ENCODE assay signal across 30 cellular contexts in the genomic region with DNA sequence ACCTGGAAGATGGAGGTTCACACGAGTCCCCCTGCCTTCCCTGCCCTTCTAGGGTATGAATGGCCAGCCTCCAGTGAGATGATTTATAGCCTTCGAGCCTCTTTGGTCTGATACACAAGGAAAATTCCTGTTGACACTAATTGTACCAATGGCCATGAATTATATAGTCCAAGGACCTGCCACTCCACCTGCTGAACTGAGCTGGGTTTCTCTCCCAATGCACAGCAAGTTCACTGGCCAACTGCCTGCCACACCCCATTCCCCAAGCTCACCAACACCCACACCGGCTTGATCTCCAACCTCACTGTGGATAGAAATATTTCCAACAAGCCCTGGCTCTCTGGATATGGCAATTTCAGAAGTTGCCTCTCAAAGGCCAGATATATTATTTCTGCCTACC. TPM values are rescaled to one million over a fixed set of nuclear protein-coding genes. Genes with fewer than 3 reads are reported as not detected.
A peak's percentile ranks its signal among the peaks of the same experiment; 100 is the strongest.
DNase-seq lines count a peak whose midpoint lies in the region; TF ChIP-seq lines count a peak whose summit lies in the region.
"Had no signal": no experiment of that assay in that cellular context is flagged by ENCODE, and none has a peak within 500 bp of the region (broad histone marks: within the 10 kb centered on the region; RNA-seq: fewer than 3 reads in every experiment).

No MANE protein-coding gene starts in this region.

- peaks cover 6% of the 10 kb centered on the region for H3K36me3 Mint-ChIP-seq in MCF 10A (ENCODE audit: insufficient read depth, unreplicated experiment)
- no peaks in the 10 kb centered on the region for H3K36me3 Mint-ChIP-seq in neural progenitor cell
- H3K36me3 Mint-ChIP-seq in activated T-cell treated with anti-CD3 and anti-CD28 coated beads, Interleukin-2, amount 50 U/mL, for 24 hours (ENCODE audit: low read depth): no peaks in the 10 kb centered on the region
- H3K36me3 Mint-ChIP-seq: activated CD8-positive, alpha-beta memory T cell treated with anti-CD3 and anti-CD28 coated beads, Interleukin-2, amount 10 ng/mL, durations not matched to agents 7 days and 5 days; activated naive CD4-positive, alpha-beta T cell treated with anti-CD3 and anti-CD28 coated beads, Interleukin-2, amount 50 U/mL, for 72 hours; memory B cell had no signal

- no peak overlapping the region for H3K4me2 ChIP-seq in neural progenitor cell

- TF ChIP-seq CTCF in MCF 10A (IDR thresholded peaks at IDR 0.05; ENCODE audit: unreplicated experiment): no peak
- TF ChIP-seq CTCF in breast epithelium (IDR thresholded peaks at IDR 0.05): no peak
- no peak for TF ChIP-seq CTCF in neural progenitor cell (IDR thresholded peaks at IDR 0.05)

- H3K27me3 ChIP-seq in breast epithelium (peaks cover 0 to under 1% of the 10 kb centered on the region in 2 donors), neural progenitor cell (no peaks in the 10 kb centered on the region)
- H3K27me3 ChIP-seq: ascending aorta, sigmoid colon had no signal

- H3K4me1 Mint-ChIP-seq in MCF 10A (ENCODE audit: insufficient read depth, unreplicated experiment): peaks cover 73% of the 10 kb centered on the region
- peaks cover 49% of the 10 kb centered on the region for H3K4me1 Mint-ChIP-seq in neural progenitor cell
- peaks cover 17% of the 10 kb centered on the region for H3K4me1 Mint-ChIP-seq in activated T-cell treated with anti-CD3 and anti-CD28 coated beads, Interleukin-2, amount 50 U/mL, for 24 hours (ENCODE audit: low read depth)
- H3K4me1 Mint-ChIP-seq: activated CD8-positive, alpha-beta memory T cell treated with anti-CD3 and anti-CD28 coated beads, Interleukin-2, amount 10 ng/mL, durations not matched to agents 7 days and 5 days; activated T-helper 17 cell treated with anti-CD3 and anti-CD28 coated beads, Interleukin-2, amount 50 U/mL, for 72 hours had no signal

- H3K36me3 ChIP-seq in breast epithelium: no peaks in the 10 kb centered on the region
- no peaks in the 10 kb centered on the region for H3K36me3 ChIP-seq in neural progenitor cell
- H3K36me3 ChIP-seq: ascending aorta, sigmoid colon had no signal

- DNase-seq in MCF 10A (ENCODE audit: unreplicated experiment) (peak; percentile 65), breast epithelium (ENCODE audit: low spot score in 2 of 2) (no peak), kidney glomerular epithelial cell (lab: John Stamatoyannopoulos, UW) (peak; percentile 32), neural progenitor cell (ENCODE audit: low spot score) (no peak), NCI-H2029 treated with DMSO at 0.1 percent for 48 hours (lab: John Stamatoyannopoulos, UW) (no peak), caudate nucleus (lab: John Stamatoyannopoulos, UW) (no peak), CD1c-positive myeloid dendritic cell (ENCODE audit: extremely low spot score) (no peak)
- DNase-seq in activated T-cell treated with anti-CD3 and anti-CD28 coated beads, Interleukin-2, amount 50 U/mL, for 24 hours: no peak
- DNase-seq: 8988T; activated CD4-positive, alpha-beta T cell treated with anti-CD3 and anti-CD28 coated beads, Interleukin-2, amount 10 ng/mL, durations not matched to agents 7 days and 5 days; activated CD8-positive, alpha-beta memory T cell treated with anti-CD3 and anti-CD28 coated beads, Interleukin-2, amount 10 ng/mL, durations not matched to agents 7 days and 5 days; DMS79; effector CD4-positive, alpha-beta T cell; GM23248; hypothalamus; Karpas-422; NCI-H1092 treated with DMSO at 0.1 percent for 48 hours; NCI-H2107; NCI-H510A; posterior cingulate gyrus; RPMI8226; sigmoid colon; substantia nigra had no signal

- intact Hi-C loops in MCF 10A (cut with micrococcal nuclease) (loop anchor here (5.0 kb wide), 1 partner anchor 80 kb away; no protein-coding TSS in a partner anchor), breast epithelium (cut with DNase I; ENCODE audit: low total_unique reads) (no loop called here)

- H3K9me3 Mint-ChIP-seq in MCF 10A (ENCODE audit: unreplicated experiment) (no peaks in the 10 kb centered on the region), neural progenitor cell (no peaks in the 10 kb centered on the region)
- no peaks in the 10 kb centered on the region for H3K9me3 Mint-ChIP-seq in activated T-cell treated with anti-CD3 and anti-CD28 coated beads, Interleukin-2, amount 50 U/mL, for 24 hours
- H3K9me3 Mint-ChIP-seq: activated CD4-positive, alpha-beta T cell treated with anti-CD3 and anti-CD28 coated beads, Interleukin-2, amount 10 ng/mL, durations not matched to agents 7 days and 5 days; activated naive CD4-positive, alpha-beta T cell treated with anti-CD3 and anti-CD28 coated beads, Interleukin-2, amount 50 U/mL, for 72 hours; activated T-helper 17 cell treated with anti-CD3 and anti-CD28 coated beads, Interleukin-2, amount 50 U/mL, for 72 hours; memory B cell had no signal

- H4K20me1 ChIP-seq in neural progenitor cell (ENCODE audit: low read depth): no peaks in the 10 kb centered on the region

- H3K79me2 ChIP-seq in neural progenitor cell (ENCODE audit: low read depth): no peaks in the 10 kb centered on the region

- H3K4me1 ChIP-seq in breast epithelium (no peaks in the 10 kb centered on the region), neural progenitor cell (peaks cover 10% of the 10 kb centered on the region)

- no peak overlapping the region for H2AFZ ChIP-seq in neural progenitor cell (replicated peaks)
- H2AFZ ChIP-seq: GM23248 had no signal

- CTCF ChIA-PET in MCF 10A (lab: Yijun Ruan, JAX): interaction anchor here (0.7 to 3.8 kb wide), 11 partner anchors 8 to 620 kb away, joined by 3 to 21 read pairs (median 5); partner anchors contain the start of gene ADRA1B

- BruUV-seq in MCF 10A (replicated peaks; lab: Mats Ljungman, UMichigan): no TSS peak

- H3K4me3 ChIP-seq in breast epithelium (no peak overlapping the region), neural progenitor cell (no peak overlapping the region)
- H3K4me3 ChIP-seq: ascending aorta, GM23248, sigmoid colon, SK-N-MC had no signal

- no peak overlapping the region for H3K27ac Mint-ChIP-seq in MCF 10A (ENCODE audit: low read depth, unreplicated experiment)
- H3K27ac Mint-ChIP-seq in neural progenitor cell: peak overlapping the region; percentile 54
- H3K27ac Mint-ChIP-seq in activated T-cell treated with anti-CD3 and anti-CD28 coated beads, Interleukin-2, amount 50 U/mL, for 24 hours: no peak overlapping the region
- H3K27ac Mint-ChIP-seq: activated CD4-positive, alpha-beta T cell treated with anti-CD3 and anti-CD28 coated beads, Interleukin-2, amount 10 ng/mL, durations not matched to agents 7 days and 5 days; activated CD8-positive, alpha-beta memory T cell treated with anti-CD3 and anti-CD28 coated beads, Interleukin-2, amount 10 ng/mL, durations not matched to agents 7 days and 5 days; activated naive CD4-positive, alpha-beta T cell treated with anti-CD3 and anti-CD28 coated beads, Interleukin-2, amount 50 U/mL, for 72 hours; activated T-helper 17 cell treated with anti-CD3 and anti-CD28 coated beads, Interleukin-2, amount 50 U/mL, for 72 hours; memory B cell had no signal

- H3K4me3 Mint-ChIP-seq in MCF 10A (ENCODE audit: unreplicated experiment): no peak overlapping the region
- H3K4me3 Mint-ChIP-seq in neural progenitor cell: no peak overlapping the region
- no peak overlapping the region for H3K4me3 Mint-ChIP-seq in activated T-cell treated with anti-CD3 and anti-CD28 coated beads, Interleukin-2, amount 50 U/mL, for 24 hours
- H3K4me3 Mint-ChIP-seq: activated CD4-positive, alpha-beta T cell treated with anti-CD3 and anti-CD28 coated beads, Interleukin-2, amount 10 ng/mL, durations not matched to agents 7 days and 5 days; activated CD8-positive, alpha-beta memory T cell treated with anti-CD3 and anti-CD28 coated beads, Interleukin-2, amount 10 ng/mL, durations not matched to agents 7 days and 5 days; activated T-helper 17 cell treated with anti-CD3 and anti-CD28 coated beads, Interleukin-2, amount 50 U/mL, for 72 hours; memory B cell had no signal

- no peaks in the 10 kb centered on the region for H3F3A ChIP-seq in neural progenitor cell (ENCODE audit: low read depth)

- no peaks in the 10 kb centered on the region for H3K27me3 Mint-ChIP-seq in MCF 10A (ENCODE audit: insufficient read depth, unreplicated experiment)
- H3K27me3 Mint-ChIP-seq in neural progenitor cell (ENCODE audit: insufficient read depth, low read depth): peaks cover 2% of the 10 kb centered on the region
- H3K27me3 Mint-ChIP-seq in activated T-cell treated with anti-CD3 and anti-CD28 coated beads, Interleukin-2, amount 50 U/mL, for 24 hours: peaks cover 35% of the 10 kb centered on the region

- H3K9ac ChIP-seq in neural progenitor cell: no peak overlapping the region
- H3K9ac ChIP-seq: GM23248 had no signal

- H3K9me3 ChIP-seq in breast epithelium: no peaks in the 10 kb centered on the region
- no peaks in the 10 kb centered on the region for H3K9me3 ChIP-seq in neural progenitor cell (ENCODE audit: low read depth)
- H3K9me3 ChIP-seq: ascending aorta, sigmoid colon had no signal

- POLR2A ChIA-PET in MCF 10A (lab: Yijun Ruan, JAX): interaction anchor here (0.7 to 2.1 kb wide), 9 partner anchors 12 to 581 kb away, joined by 3 to 9 read pairs (median 3); partner anchors contain the start of gene TTC1

- no peak for TF ChIP-seq POLR2A in breast epithelium (IDR thresholded peaks at IDR 0.05)

- H3K27ac ChIP-seq in breast epithelium (no peak overlapping the region), neural progenitor cell (no peak overlapping the region), caudate nucleus (ENCODE audit: low read depth, low read length) (no peak overlapping the region)
- H3K27ac ChIP-seq: GM23248, sigmoid colon, SK-N-MC, VCaP had no signal

RNA-seq across cellular contexts. Expression of gene ADRA1B, which starts 9.3 kb away (rescaled TPM):
- total RNA-seq in MCF 10A (2022) (0.14 TPM in 1 of 2 replicates, not detected in the other), breast epithelium (1 to 10 TPM in 1 of 3 donors, under 1 TPM in 2; 0.33 to 2.9 (median 0.88) TPM), neural progenitor cell (ENCODE audit: low replicate concordance) (0.59 TPM in 1 of 2 replicates, not detected in the other)
- total RNA-seq: activated CD4-positive, alpha-beta T cell treated with anti-CD3 and anti-CD28 coated beads, Interleukin-2, amount 10 ng/mL, durations not matched to agents 7 days and 5 days; activated naive CD4-positive, alpha-beta T cell treated with anti-CD3 and anti-CD28 coated beads, Interleukin-2, amount 50 U/mL, for 72 hours; activated T-helper 17 cell treated with anti-CD3 and anti-CD28 coated beads, Interleukin-2, amount 50 U/mL, for 72 hours; T-helper 2 cell treated with Interferon-gamma antibody and Interleukin-4, amounts not matched to agents 100 ng/mL and 5 ng/mL, for 36 hours had no signal

Comparison
In these comparisons a context has a peak if more than half of its experiments do, and no peak if none do; other contexts are left out.
1. DNase-seq: peak in MCF 10A (single experiment) and kidney glomerular epithelial cell (single experiment); none in breast epithelium (0 of 2), neural progenitor cell (single experiment), NCI-H2029 treated with DMSO at 0.1 percent for 48 hours (single experiment), caudate nucleus (0 of 61), activated T-cell treated with anti-CD3 and anti-CD28 coated beads, Interleukin-2, amount 50 U/mL, for 24 hours (single experiment) and CD1c-positive myeloid dendritic cell (single experiment).